18 cellular contexts compared by ENCODE assay signal in genomic region chrX:46739736-46740135, GRCh38.
"Had no signal": no experiment of that assay in that cellular context is flagged by ENCODE, and none has a peak within 500 bp of the region (broad histone marks: within the 10 kb centered on the region; RNA-seq: fewer than 3 reads in every experiment).

No MANE protein-coding gene starts in this region.

- H3K27ac Mint-ChIP-seq: mesothelial cell of epicardium, natural killer cell had no signal

- H3K4me1 Mint-ChIP-seq: mesothelial cell of epicardium, natural killer cell had no signal

- DNase-seq: colonic mucosa; dermis blood vessel endothelial cell; erythroblast; foreskin keratinocyte; heart left ventricle; hypothalamus; islet precursor cell; mammary epithelial cell; natural killer cell; small intestine; stimulated activated CD4-positive, alpha-beta T cell treated with anti-CD3 and anti-CD28 coated beads, Interleukin-12 subunit alpha, Interleukin-12 subunit beta, amount 100 ng/mL, for 4 hours; stimulated activated naive CD4-positive, alpha-beta T cell; stomach; substantia nigra; trophoblast cell had no signal

- H3K27ac ChIP-seq: colonic mucosa, foreskin keratinocyte, heart left ventricle, right atrium auricular region, stomach had no signal

- H3K4me3 Mint-ChIP-seq: mesothelial cell of epicardium, natural killer cell, neural crest cell had no signal
